ENCODE assay signal across 1 cellular context in genomic region chr9:124495105-124496074, GRCh38.
A peak's percentile ranks its signal among the peaks of the same experiment; 100 is the strongest.
TF ChIP-seq lines count a peak whose summit lies in the region.

No MANE protein-coding gene starts in this region.

TF ChIP-seq in K562, 482 proteins besides CTCF, POLR2A, EP300 and RAD21 (continued from another document and continues in another):
- TF ChIP-seq HMGN3 (IDR thresholded peaks at IDR 0.05; ENCODE audit: borderline replicate concordance, extremely low read depth, insufficient read length, low read depth, low read length) (no peak), MYC (IDR thresholded peaks at IDR 0.05; ENCODE audit: low read depth, low read length) (no peak), MYC (CRISPR knock-in tag; IDR thresholded peaks at IDR 0.05; ENCODE audit: borderline replicate concordance, low read depth) (no peak), SPI1 (IDR thresholded peaks at IDR 0.05; ENCODE audit: borderline replicate concordance, low read depth, low read length) (no peak), U2AF2 (optimal IDR thresholded peaks at IDR 0.05; ENCODE audit: low read depth, low read length) (no peak), TAF9B (IDR thresholded peaks at IDR 0.05; ENCODE audit: partially characterized antibody) (no peak), ZNF134 (CRISPR knock-in tag; conservative IDR thresholded peaks at IDR 0.05) (no peak), MAFK (IDR thresholded peaks at IDR 0.05; ENCODE audit: low read length) (no peak), POLR2AphosphoS5 (IDR thresholded peaks at IDR 0.05; ENCODE audit: control insufficient read depth, insufficient read depth, low read depth, low read length) (no peak), HNRNPK (IDR thresholded peaks at IDR 0.05; ENCODE audit: low read depth, low read length, poor library complexity, severe bottlenecking) (no peak), NR2C2 (CRISPR knock-in tag; IDR thresholded peaks at IDR 0.05) (no peak), NR2C2 (tag; IDR thresholded peaks at IDR 0.05) (no peak), VEZF1 (CRISPR knock-in tag; IDR thresholded peaks at IDR 0.05) (peak; percentile 81), CREM (IDR thresholded peaks at IDR 0.05; ENCODE audit: low read depth) (0 out of 2 replicates have a peak, but pooled peaks have one; percentile 23), ESRRA (IDR thresholded peaks at IDR 0.05; ENCODE audit: borderline replicate concordance, low read depth) (0 out of 2 replicates have a peak, but pooled peaks have one; percentile 20), BCLAF1 (IDR thresholded peaks at IDR 0.05; ENCODE audit: borderline replicate concordance in 1 of 2, control insufficient read depth in 1 of 2, low read depth in 2 of 2, low read length in 1 of 2) (no peak), ARID1B (IDR thresholded peaks at IDR 0.05) (peak; percentile 73), TFE3 (CRISPR knock-in tag; IDR thresholded peaks at IDR 0.05) (no peak), ILK (tag; IDR thresholded peaks at IDR 0.05; ENCODE audit: borderline replicate concordance, low read depth) (no peak), SREBF2 (CRISPR knock-in tag; IDR thresholded peaks at IDR 0.05) (no peak), CBX2 (IDR thresholded peaks at IDR 0.05; ENCODE audit: insufficient read depth, low read length, poor library complexity, severe bottlenecking) (no peak), L3MBTL2 (IDR thresholded peaks at IDR 0.05) (peak; percentile 45; the same call in 1 of the 2 replicates), FOXA3 (CRISPR knock-in tag; conservative IDR thresholded peaks at IDR 0.05 in 1 of 2, IDR thresholded peaks at IDR 0.05 in 1 of 2) (no peak), SMARCA4 (IDR thresholded peaks at IDR 0.05) (no peak), ZNF696 (CRISPR knock-in tag; conservative IDR thresholded peaks at IDR 0.05) (no peak), HDAC3 (IDR thresholded peaks at IDR 0.05; ENCODE audit: borderline replicate concordance, partially characterized antibody) (no peak), ZNF239 (CRISPR knock-in tag; IDR thresholded peaks at IDR 0.05) (no peak), NRF1 (conservative IDR thresholded peaks at IDR 0.05 in 1 of 2, IDR thresholded peaks at IDR 0.05 in 1 of 2) (peak; percentile 70 to 76), ARID4B (CRISPR knock-in tag; IDR thresholded peaks at IDR 0.05) (no peak), CCNT2 (IDR thresholded peaks at IDR 0.05; ENCODE audit: borderline replicate concordance, extremely low read depth, insufficient read length, low read depth, low read length) (no peak), ZEB2 (IDR thresholded peaks at IDR 0.05) (no peak), MAZ (CRISPR knock-in tag; conservative IDR thresholded peaks at IDR 0.05 in 1 of 2, IDR thresholded peaks at IDR 0.05 in 1 of 2) (peak in 1 of 2 experiments; percentile 47; a peak in 1 of 4 replicates), ZSCAN29 (IDR thresholded peaks at IDR 0.05) (no peak), E2F3 (CRISPR knock-in tag; IDR thresholded peaks at IDR 0.05) (no peak), CXXC5 (CRISPR knock-in tag; IDR thresholded peaks at IDR 0.05) (peak; percentile 60), E2F8 (IDR thresholded peaks at IDR 0.05; ENCODE audit: low read depth, partially characterized antibody) (no peak), NUFIP1 (IDR thresholded peaks at IDR 0.05; ENCODE audit: partially characterized antibody) (no peak), TEAD1 (CRISPR knock-in tag; IDR thresholded peaks at IDR 0.05) (no peak), HDAC1 (IDR thresholded peaks at IDR 0.05) (no peak), MNT (conservative IDR thresholded peaks at IDR 0.05) (no peak), DPF2 (IDR thresholded peaks at IDR 0.05) (peak; percentile 51), CTBP1 (IDR thresholded peaks at IDR 0.05; ENCODE audit: borderline replicate concordance) (peak; percentile 53; the same call in 1 of the 2 replicates), ARID3B (CRISPR knock-in tag; IDR thresholded peaks at IDR 0.05; ENCODE audit: borderline replicate concordance) (no peak), CBFA2T2 (conservative IDR thresholded peaks at IDR 0.05) (no peak), HDAC6 (IDR thresholded peaks at IDR 0.05; ENCODE audit: low read depth, low read length) (no peak), TRIM25 (IDR thresholded peaks at IDR 0.05; ENCODE audit: borderline replicate concordance) (no peak), ZC3H4 (CRISPR knock-in tag; IDR thresholded peaks at IDR 0.05; ENCODE audit: borderline replicate concordance) (no peak), FOXK2 (conservative IDR thresholded peaks at IDR 0.05 in 1 of 2, IDR thresholded peaks at IDR 0.05 in 1 of 2; ENCODE audit: low read depth in 2 of 2) (no peak), TCF3 (CRISPR knock-in tag; IDR thresholded peaks at IDR 0.05) (peak; percentile 52)
